Comparison of ENCODE assay signal across 26 cellular contexts in genomic region chr5:41145306-41145705, GRCh38.
"Had no signal": no experiment of that assay in that cellular context is flagged by ENCODE, and none has a peak within 500 bp of the region (broad histone marks: within the 10 kb centered on the region; RNA-seq: fewer than 3 reads in every experiment).

No MANE protein-coding gene starts in this region.

- H3K9me3 ChIP-seq: colonic mucosa, esophagus squamous epithelium, gastrocnemius medialis, heart right ventricle, left lung, lower lobe of right lung, mucosa of descending colon had no signal

- H3K4me3 ChIP-seq: colonic mucosa, esophagus squamous epithelium, gastrocnemius medialis, heart right ventricle, left lung, lower lobe of right lung, mucosa of descending colon had no signal

- FAIRE-seq: endometrium, islet of Langerhans, keratinocyte had no signal

- H3K4me1 ChIP-seq: colonic mucosa, esophagus squamous epithelium, gastrocnemius medialis, heart right ventricle, left lung, lower lobe of right lung had no signal

- DNase-seq: colonic mucosa; cortex of kidney; effector CD8-positive, alpha-beta T cell; effector memory CD8-positive, alpha-beta T cell; endodermal cell; erythroblast; esophagus squamous epithelium; foreskin fibroblast; foreskin melanocyte; gastrocnemius medialis; glutamatergic neuron; head of caudate nucleus; heart right ventricle; hippocampal formation; left cardiac atrium; left lung; left ventricle myocardium superior; lower lobe of right lung; mesenchymal stem cell; mucosa of descending colon; naive B cell had no signal

- H3K36me3 ChIP-seq: colonic mucosa, esophagus squamous epithelium, gastrocnemius medialis, left lung, lower lobe of right lung had no signal

- H3K27me3 ChIP-seq: colonic mucosa, esophagus squamous epithelium, gastrocnemius medialis, heart right ventricle, left lung had no signal

- H3K27ac ChIP-seq: colonic mucosa, epithelial cell of prostate, esophagus squamous epithelium, gastrocnemius medialis, heart right ventricle, left lung, lower lobe of right lung had no signal

- ATAC-seq: effector memory CD8-positive, alpha-beta T cell; esophagus mucosa; gastrocnemius medialis; heart right ventricle; left cardiac atrium; left lung; left ventricle myocardium superior; lower lobe of right lung; mucosa of descending colon had no signal
